ENCODE assay signal across 9 cellular contexts in genomic region chr4:1055721-1056590, GRCh38. TPM values are rescaled to one million over a fixed set of nuclear protein-coding genes. Genes with fewer than 3 reads are reported as not detected.
A peak's percentile ranks its signal among the peaks of the same experiment; 100 is the strongest.
DNase-seq lines count a peak whose midpoint lies in the region; ATAC-seq and TF ChIP-seq lines count a peak whose summit lies in the region.
"Had no signal": no experiment of that assay in that cellular context is flagged by ENCODE, and none has a peak within 500 bp of the region (broad histone marks: within the 10 kb centered on the region; RNA-seq: fewer than 3 reads in every experiment).

No MANE protein-coding gene starts in this region.

- WGBS in sigmoid colon, 2 donors: 35 to 38% methylated on average over 34 of the region's 34 CpGs

- no peaks in the 10 kb centered on the region for H3K9me3 ChIP-seq in sigmoid colon
- H3K9me3 ChIP-seq: body of pancreas had no signal

- no peak for TF ChIP-seq POLR2A in sigmoid colon (IDR thresholded peaks at IDR 0.05)

- DNase-seq in CD1c-positive myeloid dendritic cell (ENCODE audit: extremely low spot score): peak; percentile 76
- peak; percentile 84 for DNase-seq in activated CD4-positive, alpha-beta T cell treated with anti-CD3 and anti-CD28 coated beads for 48 hours
- DNase-seq in effector CD8-positive, alpha-beta T cell (lab: John Stamatoyannopoulos, UW): peak; percentile 61
- DNase-seq in sigmoid colon: peak; percentile 66
- no peak for DNase-seq in NCI-H446 treated with DMSO at 0.1 percent for 48 hours (lab: John Stamatoyannopoulos, UW)
- DNase-seq in NCI-H345 treated with DMSO at 0.1 percent for 48 hours (lab: John Stamatoyannopoulos, UW; ENCODE audit: unreplicated experiment): no peak

- intact Hi-C loops in sigmoid colon (cut with DNase I): no loop called here

- H3K27me3 ChIP-seq in sigmoid colon: peaks cover 12 to 90% (median 59%) of the 10 kb centered on the region in 3 donors
- H3K27me3 ChIP-seq: body of pancreas had no signal

- no peak overlapping the region for H3K4me3 ChIP-seq in sigmoid colon
- H3K4me3 ChIP-seq: body of pancreas had no signal

- ATAC-seq in HG02938 (IDR thresholded peaks at IDR 0.05; ENCODE audit: unreplicated experiment) (peak; percentile 75), HG02571 (IDR thresholded peaks at IDR 0.05; ENCODE audit: unreplicated experiment) (no peak)
- ATAC-seq: body of pancreas had no signal

- no peak for TF ChIP-seq EP300 in sigmoid colon (IDR thresholded peaks at IDR 0.05)

- H3K4me1 ChIP-seq in sigmoid colon: peaks cover 0 to 19% (median 10%) of the 10 kb centered on the region in 4 donors

- H3K36me3 ChIP-seq in sigmoid colon: no peaks in the 10 kb centered on the region

- no peak overlapping the region for H3K27ac ChIP-seq in sigmoid colon
- H3K27ac ChIP-seq: body of pancreas had no signal

- no peak for TF ChIP-seq CTCF in sigmoid colon (IDR thresholded peaks at IDR 0.05)

RNA-seq across cellular contexts. Expression of gene FGFRL1, which starts 44.5 kb away (rescaled TPM):
- 10 to 100 TPM in 1 of 4 donors, 1 to 10 TPM in 3; 6.1 to 10.0 (median 8.0) TPM for total RNA-seq in sigmoid colon
- polyA plus RNA-seq in sigmoid colon: 10 to 100 TPM in 1 of 3 donors, 1 to 10 TPM in 2; 1.2 to 12.1 (median 3.0) TPM

RNA-seq across cellular contexts. Expression of gene RNF212, which starts 57.4 kb away (rescaled TPM):
- 10 to 100 TPM in 1 of 4 donors, 1 to 10 TPM in 3; 3.1 to 12.8 (median 6.8) TPM for total RNA-seq in sigmoid colon
- polyA plus RNA-seq in sigmoid colon: 1 to 10 TPM in 1 of 3 donors, under 1 TPM in 1, not detected in 1; 0.60 to 3.4 TPM

Comparison
In these comparisons a context has a peak if more than half of its experiments do, and no peak if none do; other contexts are left out.
1. DNase-seq: peak in CD1c-positive myeloid dendritic cell (single experiment), activated CD4-positive, alpha-beta T cell treated with anti-CD3 and anti-CD28 coated beads for 48 hours (single experiment), effector CD8-positive, alpha-beta T cell (single experiment) and sigmoid colon (single experiment); none in NCI-H446 treated with DMSO at 0.1 percent for 48 hours (single experiment) and NCI-H345 treated with DMSO at 0.1 percent for 48 hours (single experiment).